Comparison of ENCODE assay signal across 7 cellular contexts in genomic region chr18:37717656-37718055, GRCh38.
"Had no signal": no experiment of that assay in that cellular context is flagged by ENCODE, and none has a peak within 500 bp of the region (broad histone marks: within the 10 kb centered on the region; RNA-seq: fewer than 3 reads in every experiment).

No MANE protein-coding gene starts in this region.

- H3K27ac Mint-ChIP-seq: H9, IgD-negative memory B cell had no signal

- H3K4me1 Mint-ChIP-seq: IgD-negative memory B cell had no signal

- H3K4me3 ChIP-seq: GM23248 had no signal

- H2AFZ ChIP-seq: GM23248 had no signal

- H3K27ac ChIP-seq: GM23248, HL-60, KMS-11 had no signal

- H3K4me2 ChIP-seq: KMS-11 had no signal

- H3K27me3 Mint-ChIP-seq: IgD-negative memory B cell had no signal

- DNase-seq: GM23248, H9, HCEC 1CT, KBM-7 had no signal

- H3K9ac ChIP-seq: GM23248, KMS-11 had no signal

- H3K9me3 Mint-ChIP-seq: H9, IgD-negative memory B cell had no signal

- H3K36me3 Mint-ChIP-seq: IgD-negative memory B cell had no signal

- H3K4me3 Mint-ChIP-seq: H9, IgD-negative memory B cell had no signal
